In the genomic region with DNA sequence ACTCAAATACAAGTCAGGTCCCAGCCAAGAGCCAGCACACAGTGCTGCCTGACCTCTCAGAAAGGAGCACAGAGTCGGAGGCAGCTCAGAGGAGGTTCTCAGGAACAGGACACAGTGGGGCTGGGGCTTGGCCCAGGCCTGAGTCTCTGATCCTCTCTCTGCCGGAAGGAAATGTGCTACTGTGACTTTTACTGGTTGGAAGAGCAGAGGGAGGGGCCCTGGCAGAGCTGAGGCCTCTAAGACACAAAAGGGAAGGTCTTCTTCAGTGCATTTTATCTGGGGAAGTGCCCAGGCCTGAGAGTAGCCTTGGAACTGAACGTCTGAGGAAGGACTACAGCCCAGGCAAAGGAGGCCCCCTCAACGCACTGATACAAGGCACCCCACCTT, we compare ENCODE assay signal across 8 cellular contexts. TPM values are rescaled to one million over a fixed set of nuclear protein-coding genes. Genes with fewer than 3 reads are reported as not detected.
DNase-seq lines count a peak whose midpoint lies in the region; ATAC-seq and TF ChIP-seq lines count a peak whose summit lies in the region.

No MANE protein-coding gene starts in this region.

- H3K4me1 Mint-ChIP-seq in activated naive CD4-positive, alpha-beta T cell treated with anti-CD3 and anti-CD28 coated beads, Interleukin-2, amount 50 U/mL, for 24 hours, result peaks cover 99% of the 10 kb centered on the region

- TF ChIP-seq CTCF in right lobe of liver (IDR thresholded peaks at IDR 0.05) (no peak), transverse colon (IDR thresholded peaks at IDR 0.05) (no peak)

- H3K27ac Mint-ChIP-seq in activated naive CD4-positive, alpha-beta T cell treated with anti-CD3 and anti-CD28 coated beads, Interleukin-2, amount 50 U/mL, for 24 hours, result peak overlapping the region; percentile 90

- TF ChIP-seq POLR2A in right lobe of liver (IDR thresholded peaks at IDR 0.05) (peak; percentile 55), transverse colon (IDR thresholded peaks at IDR 0.05) (peak; percentile 62)

- no peaks in the 10 kb centered on the region for H3K9me3 ChIP-seq in right lobe of liver
- no peaks in the 10 kb centered on the region for H3K9me3 ChIP-seq in transverse colon

- peak; percentile 66 to 83 (median 76) for ATAC-seq in right lobe of liver

- no peaks in the 10 kb centered on the region for H3K9me3 Mint-ChIP-seq in activated naive CD4-positive, alpha-beta T cell treated with anti-CD3 and anti-CD28 coated beads, Interleukin-2, amount 50 U/mL, for 24 hours

- H3K27ac ChIP-seq in right lobe of liver (peak overlapping the region; percentile 23 to 66 (median 44)), transverse colon (peak overlapping the region; percentile 84 to 90 (median 88))

- H3K4me1 ChIP-seq in right lobe of liver (peaks cover 0 to 58% (median 4%) of the 10 kb centered on the region in 4 donors), transverse colon (peaks cover 79 to 95% (median 88%) of the 10 kb centered on the region in 4 donors)

- H3K36me3 ChIP-seq in right lobe of liver (peaks cover 0 to 26% (median 0%) of the 10 kb centered on the region in 4 donors), transverse colon (no peaks in the 10 kb centered on the region)

- intact Hi-C loops in right lobe of liver (cut with DNase I) (no loop called here), transverse colon (cut with DNase I; ENCODE audit: low total_unique reads) (no loop called here)

- no peak for TF ChIP-seq EP300 in transverse colon (IDR thresholded peaks at IDR 0.05; ENCODE audit: low read depth)

- in situ Hi-C loops in transverse colon (cut with MboI; ENCODE audit: low pct_ligation_motif_present in 1 of 4, low pct_unique_long_range_greater_than_20kb in 1 of 4, low sequenced_read_pairs in 3 of 4), result no loop called here

- H3K4me3 ChIP-seq in right lobe of liver (no peak overlapping the region), transverse colon (peak overlapping the region in 1 of 4 donors; percentile 19)

- DNase-seq in stimulated activated CD4-positive, alpha-beta T cell treated with anti-CD3 and anti-CD28 coated beads, Interleukin-15, amount 100 ng/mL, for 24 hours, result peak; percentile 58
- no peak for DNase-seq in stimulated activated CD4-positive, alpha-beta T cell treated with anti-CD3 and anti-CD28 coated beads, Interleukin-2, amount 100 ng/mL, for 48 hours
- DNase-seq in NAMALWA (ENCODE audit: low spot score) (peak; percentile 60), right lobe of liver (peak in 2 of 3 donors; percentile 63 to 66), transverse colon (peak; percentile 76), HPDE6-E6E7 (ENCODE audit: extremely low spot score) (no peak), NCI-H1417 (lab: John Stamatoyannopoulos, UW) (no peak)

- no peaks in the 10 kb centered on the region for H3K27me3 ChIP-seq in right lobe of liver
- H3K27me3 ChIP-seq in transverse colon, result no peaks in the 10 kb centered on the region

- peak overlapping the region; percentile 82 for H3K4me3 Mint-ChIP-seq in activated naive CD4-positive, alpha-beta T cell treated with anti-CD3 and anti-CD28 coated beads, Interleukin-2, amount 50 U/mL, for 24 hours

- 60% methylated on average over 1 of the region's 4 CpGs for WGBS in right lobe of liver (ENCODE audit: insufficient coverage, low coverage, low lambda C conversion rate, missing lambda C conversion rate)
- WGBS in transverse colon (ENCODE audit: low coverage in 1 of 2), 2 donors, result 6 to 8% methylated on average over 2 to 4 of the region's 4 CpGs

- peaks cover 2% of the 10 kb centered on the region for H3K36me3 Mint-ChIP-seq in activated naive CD4-positive, alpha-beta T cell treated with anti-CD3 and anti-CD28 coated beads, Interleukin-2, amount 50 U/mL, for 24 hours

- H3K27me3 Mint-ChIP-seq in activated naive CD4-positive, alpha-beta T cell treated with anti-CD3 and anti-CD28 coated beads, Interleukin-2, amount 50 U/mL, for 24 hours, result no peaks in the 10 kb centered on the region

RNA-seq across cellular contexts. Expression of gene CASTOR1, which starts 16.2 kb away (rescaled TPM):
- 1 to 10 TPM in 5 of 6 experiments, under 1 TPM in 1; 0.86 to 8.6 (median 4.0) TPM for total RNA-seq in right lobe of liver
- total RNA-seq in transverse colon, result 1 to 10 TPM in 2 of 4 donors, not detected in 2; 5.6 to 6.8 TPM

RNA-seq across cellular contexts. Expression of gene TBC1D10A, which starts 21.2 kb away (rescaled TPM):
- total RNA-seq in right lobe of liver (10 to 100 TPM in 3 of 6 experiments, 1 to 10 TPM in 3; 6.6 to 12.6 (median 10.0) TPM), transverse colon (10 to 100 TPM; 27.9 to 72.2 (median 45.7) TPM)

RNA-seq across cellular contexts. Expression of gene OSM, which starts 38.9 kb away (rescaled TPM):
- total RNA-seq in right lobe of liver (under 1 TPM in 4 of 6 experiments, not detected in 2; 0.10 to 0.75 (median 0.19) TPM), transverse colon (not detected)

RNA-seq across cellular contexts. Expression of gene SF3A1, which starts 51.2 kb away (rescaled TPM):
- total RNA-seq in right lobe of liver (10 to 100 TPM; 42.6 to 72.8 (median 66.5) TPM), transverse colon (100 to 1,000 TPM in 2 of 4 donors, 10 to 100 TPM in 2; 73.2 to 664 (median 99.3) TPM)

RNA-seq across cellular contexts. Expression of gene CCDC157, which starts 51.3 kb away (rescaled TPM):
- total RNA-seq in right lobe of liver (1 to 10 TPM in 3 of 6 experiments, under 1 TPM in 3; 0.54 to 2.9 (median 0.86) TPM), transverse colon (1 to 10 TPM; 1.4 to 5.2 (median 3.3) TPM)

Comparison
In these comparisons a context has a peak if more than half of its experiments do, and no peak if none do; other contexts are left out.
1. DNase-seq: peak in stimulated activated CD4-positive, alpha-beta T cell treated with anti-CD3 and anti-CD28 coated beads, Interleukin-15, amount 100 ng/mL, for 24 hours (single experiment), NAMALWA (single experiment), right lobe of liver (2 of 3) and transverse colon (single experiment); none in stimulated activated CD4-positive, alpha-beta T cell treated with anti-CD3 and anti-CD28 coated beads, Interleukin-2, amount 100 ng/mL, for 48 hours (0 of 2), HPDE6-E6E7 (single experiment) and NCI-H1417 (0 of 3).